In genomic region chr16:23276821-23277220, GRCh38 we compare ENCODE assay signal across 31 cellular contexts. TPM values are rescaled to one million over a fixed set of nuclear protein-coding genes. Genes with fewer than 3 reads are reported as not detected.
"Had no signal": no experiment of that assay in that cellular context is flagged by ENCODE, and none has a peak within 500 bp of the region (broad histone marks: within the 10 kb centered on the region; RNA-seq: fewer than 3 reads in every experiment).

No MANE protein-coding gene starts in this region.

- DNase-seq: activated B cell treated with CpG ODN at 0.5 μM for 24 hours; activated CD4-positive, alpha-beta memory T cell treated with anti-CD3 and anti-CD28 coated beads for 36 hours; activated CD4-positive, alpha-beta T cell treated with anti-CD3 and anti-CD28 coated beads for 4 hours; activated CD4-positive, alpha-beta T cell treated with anti-CD3 and anti-CD28 coated beads, Interleukin-2, amount 50 U/mL, for 1 hour; activated CD4-positive, CD25-positive, alpha-beta regulatory T cell treated with anti-CD3 and anti-CD28 coated beads, Interleukin-2, amount 50 U/mL, for 72 hours; activated CD8-positive, alpha-beta memory T cell treated with anti-CD3 and anti-CD28 coated beads, Interleukin-2, amount 50 U/mL, for 4 hours; activated gamma-delta T cell treated with Interleukin-2 at 50 U/mL for 16 hours; activated naive CD4-positive, alpha-beta T cell treated with anti-CD3 and anti-CD28 coated beads for 36 hours; activated T-cell treated with anti-CD3 and anti-CD28 coated beads for 4 hours; activated T-cell treated with anti-CD3 and anti-CD28 coated beads, Interleukin-2, amount 50 U/mL, for 4 hours; adrenal gland; body of pancreas; caudate nucleus; NCI-H1092 treated with DMSO at 0.1 percent for 48 hours; NCI-H1417; NCI-H146; NCI-H187; NCI-H2081; NCI-H345; NCI-H524 treated with DMSO at 0.1 percent for 48 hours; SHP77; T-helper 1 cell; T-helper 2 cell; T-helper 9 cell had no signal

RNA-seq across cellular contexts. Expression of gene SCNN1B, which starts 25.3 kb away (rescaled TPM):
- total RNA-seq: activated B cell treated with CpG ODN at 0.5 μM for 24 hours; activated CD4-positive, alpha-beta memory T cell treated with anti-CD3 and anti-CD28 coated beads for 36 hours; activated naive CD4-positive, alpha-beta T cell treated with anti-CD3 and anti-CD28 coated beads for 36 hours; activated naive CD4-positive, alpha-beta T cell treated with anti-CD3 and anti-CD28 coated beads, Interleukin-2, amount 50 U/mL, for 72 hours; activated T-cell treated with anti-CD3 and anti-CD28 coated beads, Interleukin-2, amount 50 U/mL, for 4 hours; activated T-helper 1 cell treated with anti-CD3 and anti-CD28 coated beads, Interleukin-12 subunit alpha, Interleukin-12 subunit beta, Interleukin-2, Interleukin-4 antibody, amounts not matched to agents 30 ng/mL and 10 ng/mL and 1 ng/mL, durations not matched to agents 14 hours and 24 hours and 36 hours; astrocyte; LHCN-M2; NCI-H460; RPMI7951; SJSA1 had no signal
